Comparison of ENCODE assay signal across 12 cellular contexts in genomic region chr16:28531777-28532744, GRCh38. TPM values are rescaled to one million over a fixed set of nuclear protein-coding genes. Genes with fewer than 3 reads are reported as not detected.
DNase-seq lines count a peak whose midpoint lies in the region; ATAC-seq, FAIRE-seq and TF ChIP-seq lines count a peak whose summit lies in the region.
"Had no signal": no experiment of that assay in that cellular context is flagged by ENCODE, and none has a peak within 500 bp of the region (broad histone marks: within the 10 kb centered on the region; RNA-seq: fewer than 3 reads in every experiment).

No MANE protein-coding gene starts in this region.

- H3K27ac ChIP-seq in mammary epithelial cell (ENCODE audit: insufficient read depth, low read depth, low read length), result no peak overlapping the region
- H3K27ac ChIP-seq in endothelial cell of umbilical vein (ENCODE audit: insufficient read depth, low read depth, low read length), result no peak overlapping the region
- peak overlapping the region; percentile 59 to 77 for H3K27ac ChIP-seq in mucosa of rectum (ENCODE audit: low read depth in 2 of 2, low read length in 2 of 2)

- H3K36me3 ChIP-seq in mammary epithelial cell (ENCODE audit: insufficient read depth, low read length), result peaks cover 2% of the 10 kb centered on the region
- no peaks in the 10 kb centered on the region for H3K36me3 ChIP-seq in endothelial cell of umbilical vein (ENCODE audit: control insufficient read depth in 2 of 2, extremely low read depth in 1 of 2, insufficient read depth in 2 of 2, low read length in 2 of 2)
- peaks cover 0 to 2% of the 10 kb centered on the region in 2 donors for H3K36me3 ChIP-seq in mucosa of rectum (ENCODE audit: control insufficient read depth in 2 of 2, insufficient read depth in 2 of 2, low read length in 2 of 2)

- H3K4me3 ChIP-seq in mammary epithelial cell (replicated peaks in 1 of 3; ENCODE audit: insufficient read depth in 1 of 3, low read depth in 2 of 3, low read length in 3 of 3) (no peak overlapping the region), endothelial cell of umbilical vein (replicated peaks in 1 of 3; ENCODE audit: insufficient read depth in 1 of 3, low read depth in 1 of 3, low read length in 3 of 3) (no peak overlapping the region), mucosa of rectum (ENCODE audit: low read length in 2 of 2) (peak overlapping the region in 1 of 2 donors; percentile 34)

- H3K9me3 ChIP-seq in mammary epithelial cell (replicated peaks; ENCODE audit: insufficient read depth, low read length), result no peaks in the 10 kb centered on the region
- no peaks in the 10 kb centered on the region for H3K9me3 ChIP-seq in endothelial cell of umbilical vein (replicated peaks; ENCODE audit: control insufficient read depth, insufficient read depth, low read length)
- H3K9me3 ChIP-seq in mucosa of rectum (ENCODE audit: control insufficient read depth in 2 of 2, low read length in 2 of 2), result no peaks in the 10 kb centered on the region

- dilution Hi-C loops in mammary epithelial cell (cut with HindIII; ENCODE audit: low sequenced_read_pairs), result no loop called here
- dilution Hi-C loops in endothelial cell of umbilical vein (cut with MboI; ENCODE audit: extremely low pct_ligation_motif_present, low sequenced_read_pairs), result no loop called here

- FAIRE-seq in endothelial cell of umbilical vein (lab: Jason Lieb, UNC), result peak; percentile 21
- FAIRE-seq: colon had no signal

- POLR2A ChIA-PET in MCF 10A (lab: Yijun Ruan, JAX), result interaction anchor here (0.6 to 5.1 kb wide), 4 partner anchors 10 to 1289 kb away, joined by 3 to 53 read pairs (median 4); partner anchors contain the start of gene CLN3
- POLR2A ChIA-PET in endothelial cell of umbilical vein (lab: Charles Lee), result no interaction called here

- no TSS peak for BruUV-seq in MCF 10A (replicated peaks; lab: Mats Ljungman, UMichigan)
- BruUV-seq in mammary epithelial cell (replicated peaks; lab: Mats Ljungman, UMichigan), result no TSS peak
- no TSS peak for BruUV-seq in endothelial cell of umbilical vein (replicated peaks; lab: Mats Ljungman, UMichigan)

- H3K27me3 ChIP-seq in mammary epithelial cell (ENCODE audit: insufficient read depth, low read length), result no peaks in the 10 kb centered on the region
- peaks cover 0 to 2% of the 10 kb centered on the region in 2 experiments for H3K27me3 ChIP-seq in endothelial cell of umbilical vein (ENCODE audit: control insufficient read depth in 2 of 2, insufficient read depth in 2 of 2, low read length in 2 of 2)
- H3K27me3 ChIP-seq in mucosa of rectum (ENCODE audit: control insufficient read depth in 2 of 2, insufficient read depth in 2 of 2, low read length in 2 of 2), result no peaks in the 10 kb centered on the region

- intact Hi-C loops in MCF 10A (cut with micrococcal nuclease) (no loop called here), mammary epithelial cell (cut with micrococcal nuclease) (loop anchor here (2.0 kb wide), 1 partner anchor 17 kb away; no protein-coding TSS in a partner anchor), endothelial cell of umbilical vein (cut with micrococcal nuclease) (no loop called here)

- H3K4me2 ChIP-seq in mammary epithelial cell (ENCODE audit: insufficient read depth, low read depth, low read length) (no peak overlapping the region), endothelial cell of umbilical vein (ENCODE audit: insufficient read depth, low read length) (no peak overlapping the region)

- H3K4me1 ChIP-seq in mammary epithelial cell (ENCODE audit: insufficient read depth, low read length) (peaks cover 9% of the 10 kb centered on the region), endothelial cell of umbilical vein (ENCODE audit: control insufficient read depth, extremely low read depth, insufficient read depth, low read length) (peaks cover 2% of the 10 kb centered on the region), mucosa of rectum (ENCODE audit: control insufficient read depth in 2 of 2, insufficient read depth in 2 of 2, low read length in 2 of 2) (peaks cover 7 to 21% of the 10 kb centered on the region in 2 donors)

- H3K36me3 Mint-ChIP-seq in MCF 10A (ENCODE audit: insufficient read depth, unreplicated experiment) (peaks cover 35% of the 10 kb centered on the region), HFFc6 (ENCODE audit: low read depth) (peaks cover 14% of the 10 kb centered on the region; the same call in 1 of the 2 replicates)

- H3K9me3 Mint-ChIP-seq in MCF 10A (ENCODE audit: unreplicated experiment) (peaks cover 8% of the 10 kb centered on the region), HFFc6 (no peaks in the 10 kb centered on the region)

- DNase-seq in MCF 10A (ENCODE audit: unreplicated experiment) (peak; percentile 66), mammary epithelial cell (no peak), endothelial cell of umbilical vein (ENCODE audit: low read depth, low spot score) (no peak), HFFc6 (no peak), NCI-H2029 (lab: John Stamatoyannopoulos, UW) (no peak)
- DNase-seq: activated CD8-positive, alpha-beta memory T cell treated with anti-CD3 and anti-CD28 coated beads for 24 hours; NCI-H526 had no signal

- H3K27me3 Mint-ChIP-seq in MCF 10A (ENCODE audit: insufficient read depth, unreplicated experiment), result no peaks in the 10 kb centered on the region
- peaks cover 1% of the 10 kb centered on the region; the same call in 1 of the 2 replicates for H3K27me3 Mint-ChIP-seq in HFFc6 (ENCODE audit: insufficient read depth)

- H3K79me2 ChIP-seq in mammary epithelial cell (ENCODE audit: insufficient read depth, low read length), result no peaks in the 10 kb centered on the region
- no peaks in the 10 kb centered on the region for H3K79me2 ChIP-seq in endothelial cell of umbilical vein (ENCODE audit: control insufficient read depth, insufficient read depth, low read length)

- H3K4me1 Mint-ChIP-seq in MCF 10A (ENCODE audit: insufficient read depth, unreplicated experiment), result peaks cover 35% of the 10 kb centered on the region
- peaks cover 11% of the 10 kb centered on the region for H3K4me1 Mint-ChIP-seq in HFFc6 (ENCODE audit: low read depth)

- TF ChIP-seq CTCF in MCF 10A (IDR thresholded peaks at IDR 0.05; ENCODE audit: unreplicated experiment) (no peak), mammary epithelial cell (conservative IDR thresholded peaks at IDR 0.05 in 1 of 2, IDR thresholded peaks at IDR 0.05 in 1 of 2; ENCODE audit: extremely low read depth in 1 of 2, insufficient read depth in 1 of 2, low read depth in 1 of 2, low read length in 2 of 2) (no peak), endothelial cell of umbilical vein (IDR thresholded peaks at IDR 0.05; ENCODE audit: extremely low read depth in 1 of 2, insufficient read depth in 1 of 2, low read depth in 1 of 2, low read length in 2 of 2) (no peak), HFFc6 (IDR thresholded peaks at IDR 0.05) (no peak)

- WGBS in mammary epithelial cell (ENCODE audit: low coverage, missing lambda C conversion rate), result 83% methylated on average over 9 of the region's 9 CpGs

- no peaks in the 10 kb centered on the region for H4K20me1 ChIP-seq in mammary epithelial cell (ENCODE audit: insufficient read depth, low read length)
- no peaks in the 10 kb centered on the region for H4K20me1 ChIP-seq in endothelial cell of umbilical vein (replicated peaks; ENCODE audit: control insufficient read depth, extremely low read depth, insufficient read depth, low read length)

- H2AFZ ChIP-seq in mammary epithelial cell (ENCODE audit: low read depth, low read length) (no peak overlapping the region), endothelial cell of umbilical vein (ENCODE audit: low read depth, low read length) (no peak overlapping the region)

- H3K27ac Mint-ChIP-seq in MCF 10A (ENCODE audit: low read depth, unreplicated experiment) (peak overlapping the region; percentile 96), HFFc6 (no peak overlapping the region)

- TF ChIP-seq POLR2A in endothelial cell of umbilical vein (IDR thresholded peaks at IDR 0.05; ENCODE audit: low read depth, low read length), result no peak

- ATAC-seq in HG03159 (IDR thresholded peaks at IDR 0.05; ENCODE audit: unreplicated experiment) (no peak), GM18870 (IDR thresholded peaks at IDR 0.05; ENCODE audit: unreplicated experiment) (no peak)

- H3K9me1 ChIP-seq in endothelial cell of umbilical vein (replicated peaks; ENCODE audit: control insufficient read depth, extremely low read depth, insufficient read depth, low read length), result no peaks in the 10 kb centered on the region

- H3K4me3 Mint-ChIP-seq in MCF 10A (ENCODE audit: unreplicated experiment) (no peak overlapping the region), HFFc6 (no peak overlapping the region)

- in situ Hi-C loops in mammary epithelial cell (cut with MboI; ENCODE audit: low sequenced_read_pairs in 2 of 2), result loop anchor here in 1 of 2 donors (25.0 kb wide), 1 partner anchor 245 kb away; the partner anchor contains the start of gene SBK1

- CTCF ChIA-PET in MCF 10A (lab: Yijun Ruan, JAX), result interaction anchor here (0.6 to 1.1 kb wide), 3 partner anchors 15 to 41 kb away, joined by 3 read pairs; no protein-coding TSS in a partner anchor
- CTCF ChIA-PET in mammary epithelial cell (lab: Charles Lee; ENCODE audit: low non-redundant PET), result no interaction called here
- CTCF ChIA-PET in endothelial cell of umbilical vein (lab: Charles Lee), result no interaction called here

- no peak overlapping the region for H3K9ac ChIP-seq in mammary epithelial cell (ENCODE audit: insufficient read depth, low read length)
- no peak overlapping the region for H3K9ac ChIP-seq in endothelial cell of umbilical vein (replicated peaks; ENCODE audit: extremely low read depth, insufficient read depth, low read length)
- H3K9ac ChIP-seq in mucosa of rectum (ENCODE audit: low read depth in 1 of 2, low read length in 2 of 2), result no peak overlapping the region

RNA-seq across cellular contexts. Expression of gene NUPR1, which starts 6.7 kb away (rescaled TPM):
- total RNA-seq in MCF 10A (2022) (291 and 345 TPM in 2 replicates), mammary epithelial cell (100 to 1,000 TPM in 1 of 2 donors, 10 to 100 TPM in 1; 55.0 to 160 TPM), endothelial cell of umbilical vein (1.8 and 4.9 TPM in 2 replicates)
- polyA plus RNA-seq in mammary epithelial cell (56.1 TPM), endothelial cell of umbilical vein (1.2 and 1.8 TPM in 2 replicates)
- polyA minus RNA-seq in mammary epithelial cell (17.4 TPM), endothelial cell of umbilical vein (0.25 and 0.29 TPM in 2 replicates)
- polyA plus RNA-seq in endothelial cell of umbilical vein (2011; cell fraction: cytosol; rRNA removed), result 0.45 and 0.56 TPM in 2 replicates
- polyA plus RNA-seq in endothelial cell of umbilical vein (2011; cell fraction: nucleus; rRNA removed), result 0.34 and 0.38 TPM in 2 replicates
- polyA plus RNA-seq in endothelial cell of umbilical vein (2012), result 1.7 and 10.3 TPM in 2 replicates
- 7.6 TPM for polyA minus RNA-seq in endothelial cell of umbilical vein (2011; cell fraction: cytosol; rRNA and poly(A)+ RNA removed)
- polyA minus RNA-seq in endothelial cell of umbilical vein (2011; cell fraction: nucleus; rRNA and poly(A)+ RNA removed), result 0.19 and 0.82 TPM in 2 replicates
- 10 to 100 TPM; 31.9 to 60.3 (median 43.7) TPM for total RNA-seq in HFFc6 (2021; fragmentation: NEBNext Ultra II Directional; extraction: Animal tissue kit (Norgen Biotek cat#: 25700))

RNA-seq across cellular contexts. Expression of gene SGF29, which starts 21.7 kb away (rescaled TPM):
- total RNA-seq in MCF 10A (2022) (13.9 and 23.5 TPM in 2 replicates), mammary epithelial cell (10 to 100 TPM; 12.7 to 17.7 TPM), endothelial cell of umbilical vein (12.0 and 17.6 TPM in 2 replicates)
- polyA plus RNA-seq in mammary epithelial cell (6.3 TPM), endothelial cell of umbilical vein (3.4 and 3.6 TPM in 2 replicates)
- polyA minus RNA-seq in mammary epithelial cell (43.2 TPM), endothelial cell of umbilical vein (1.9 and 2.9 TPM in 2 replicates)
- 2.4 and 2.8 TPM in 2 replicates for polyA plus RNA-seq in endothelial cell of umbilical vein (2011; cell fraction: cytosol; rRNA removed)
- 7.1 and 7.6 TPM in 2 replicates for polyA plus RNA-seq in endothelial cell of umbilical vein (2011; cell fraction: nucleus; rRNA removed)
- 12.1 and 14.0 TPM in 2 replicates for polyA plus RNA-seq in endothelial cell of umbilical vein (2012)
- polyA minus RNA-seq in endothelial cell of umbilical vein (2011; cell fraction: cytosol; rRNA and poly(A)+ RNA removed), result 5.7 TPM
- 5.3 and 8.4 TPM in 2 replicates for polyA minus RNA-seq in endothelial cell of umbilical vein (2011; cell fraction: nucleus; rRNA and poly(A)+ RNA removed)
- 10 to 100 TPM in 4 of 6 experiments, 1 to 10 TPM in 2; 7.6 to 11.6 (median 10.5) TPM for total RNA-seq in HFFc6 (2021; fragmentation: NEBNext Ultra II Directional; extraction: Animal tissue kit (Norgen Biotek cat#: 25700))

RNA-seq across cellular contexts. Expression of gene IL27, which starts 25.4 kb away (rescaled TPM):
- total RNA-seq in MCF 10A (2022) (not detected in 2 replicates), mammary epithelial cell (not detected), endothelial cell of umbilical vein (not detected in 2 replicates)
- polyA plus RNA-seq in mammary epithelial cell (not detected), endothelial cell of umbilical vein (not detected in 2 replicates)
- polyA minus RNA-seq in mammary epithelial cell (not detected), endothelial cell of umbilical vein (not detected in 2 replicates)
- not detected in 2 replicates for polyA plus RNA-seq in endothelial cell of umbilical vein (2011; cell fraction: cytosol; rRNA removed)
- not detected in 2 replicates for polyA plus RNA-seq in endothelial cell of umbilical vein (2011; cell fraction: nucleus; rRNA removed)
- polyA plus RNA-seq in endothelial cell of umbilical vein (2012), result not detected in 2 replicates
- not detected for polyA minus RNA-seq in endothelial cell of umbilical vein (2011; cell fraction: cytosol; rRNA and poly(A)+ RNA removed)
- not detected in 2 replicates for polyA minus RNA-seq in endothelial cell of umbilical vein (2011; cell fraction: nucleus; rRNA and poly(A)+ RNA removed)
- not detected for total RNA-seq in HFFc6 (2021; fragmentation: NEBNext Ultra II Directional; extraction: Animal tissue kit (Norgen Biotek cat#: 25700))
- polyA plus RNA-seq: BJ had no signal

RNA-seq across cellular contexts. Expression of gene APOBR, which starts 37.6 kb away (rescaled TPM):
- 0.09 and 0.10 TPM in 2 replicates for total RNA-seq in MCF 10A (2022)
- total RNA-seq in mammary epithelial cell, result under 1 TPM; under 0.01 to 0.09 TPM
- 0.02 TPM for polyA plus RNA-seq in mammary epithelial cell
- not detected for polyA minus RNA-seq in mammary epithelial cell
- not detected in 2 replicates for total RNA-seq in endothelial cell of umbilical vein
- not detected in 2 replicates for polyA plus RNA-seq in endothelial cell of umbilical vein
- 0.03 TPM in 1 of 2 replicates, not detected in the other for polyA plus RNA-seq in endothelial cell of umbilical vein (2011; cell fraction: cytosol; rRNA removed)
- polyA plus RNA-seq in endothelial cell of umbilical vein (2011; cell fraction: nucleus; rRNA removed), result 0.04 TPM in 1 of 2 replicates, not detected in the other
- 0.04 and 0.07 TPM in 2 replicates for polyA plus RNA-seq in endothelial cell of umbilical vein (2012)
- polyA minus RNA-seq in endothelial cell of umbilical vein, result 0.25 TPM in 1 of 2 replicates, not detected in the other
- not detected for polyA minus RNA-seq in endothelial cell of umbilical vein (2011; cell fraction: cytosol; rRNA and poly(A)+ RNA removed)
- polyA minus RNA-seq in endothelial cell of umbilical vein (2011; cell fraction: nucleus; rRNA and poly(A)+ RNA removed), result not detected in 2 replicates
- not detected for total RNA-seq in HFFc6 (2021; fragmentation: NEBNext Ultra II Directional; extraction: Animal tissue kit (Norgen Biotek cat#: 25700))
- polyA plus RNA-seq: BJ had no signal

RNA-seq across cellular contexts. Expression of gene CLN3, which starts 40.2 kb away (rescaled TPM):
- total RNA-seq in MCF 10A (2022) (18.1 and 19.7 TPM in 2 replicates), mammary epithelial cell (10 to 100 TPM; 14.2 to 23.2 TPM), endothelial cell of umbilical vein (33.1 and 40.2 TPM in 2 replicates)
- polyA plus RNA-seq in mammary epithelial cell (23.5 TPM), endothelial cell of umbilical vein (75.7 and 76.1 TPM in 2 replicates)
- polyA minus RNA-seq in mammary epithelial cell (5.9 TPM), endothelial cell of umbilical vein (47.5 and 47.8 TPM in 2 replicates)
- polyA plus RNA-seq in endothelial cell of umbilical vein (2011; cell fraction: cytosol; rRNA removed), result 30.3 and 36.5 TPM in 2 replicates
- 66.3 and 76.8 TPM in 2 replicates for polyA plus RNA-seq in endothelial cell of umbilical vein (2011; cell fraction: nucleus; rRNA removed)
- 32.5 and 40.5 TPM in 2 replicates for polyA plus RNA-seq in endothelial cell of umbilical vein (2012)
- 18.7 TPM for polyA minus RNA-seq in endothelial cell of umbilical vein (2011; cell fraction: cytosol; rRNA and poly(A)+ RNA removed)
- polyA minus RNA-seq in endothelial cell of umbilical vein (2011; cell fraction: nucleus; rRNA and poly(A)+ RNA removed), result 17.5 and 17.9 TPM in 2 replicates
- 10 to 100 TPM; 17.7 to 29.3 (median 22.1) TPM for total RNA-seq in HFFc6 (2021; fragmentation: NEBNext Ultra II Directional; extraction: Animal tissue kit (Norgen Biotek cat#: 25700))

Comparison
In these comparisons a context has a peak if more than half of its experiments do, and no peak if none do; other contexts are left out.
1. H3K27ac ChIP-seq: peak in mucosa of rectum (2 of 2); none in mammary epithelial cell (single experiment) and endothelial cell of umbilical vein (single experiment).